ENCODE assay signal across 28 cellular contexts in the genomic region with DNA sequence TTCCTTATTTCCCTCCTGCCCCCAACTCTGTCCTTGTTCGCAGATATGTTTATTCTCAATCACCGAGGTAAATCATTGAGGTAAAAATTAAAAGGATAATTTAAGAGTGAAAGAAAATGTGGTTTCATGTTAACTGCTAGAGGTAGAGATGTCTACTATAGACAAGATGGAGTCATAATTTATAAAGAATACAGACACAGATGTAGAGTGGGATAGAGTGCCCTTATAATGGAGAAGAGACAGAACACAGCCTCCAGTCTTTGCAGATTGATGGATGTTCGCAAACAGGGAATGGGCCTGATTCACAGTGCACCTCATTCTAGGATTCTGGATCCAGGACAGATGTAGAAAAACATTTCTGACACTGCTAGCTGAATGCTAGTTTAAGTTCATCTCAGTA.
"Had no signal": no experiment of that assay in that cellular context is flagged by ENCODE, and none has a peak within 500 bp of the region (broad histone marks: within the 10 kb centered on the region; RNA-seq: fewer than 3 reads in every experiment).

No MANE protein-coding gene starts in this region.

- H3K27ac ChIP-seq: colonic mucosa, epithelial cell of prostate, esophagus squamous epithelium, gastrocnemius medialis, heart right ventricle, left lung, lower lobe of right lung had no signal

- H3K4me3 Mint-ChIP-seq: dendritic cell treated with granulocyte-macrophage colony-stimulating factor and Interleukin-4, amounts not matched to agents 40 ng/mL and 50 ng/mL, for 4 days; effector memory CD8-positive, alpha-beta T cell; endodermal cell; immature natural killer cell; mesothelial cell of epicardium; naive B cell had no signal

- H3K36me3 Mint-ChIP-seq: immature natural killer cell, mesothelial cell of epicardium, naive B cell had no signal

- H3K9me3 Mint-ChIP-seq: dendritic cell treated with granulocyte-macrophage colony-stimulating factor and Interleukin-4, amounts not matched to agents 40 ng/mL and 50 ng/mL, for 4 days; effector memory CD8-positive, alpha-beta T cell; endodermal cell had no signal

- H3K27me3 Mint-ChIP-seq: dendritic cell treated with granulocyte-macrophage colony-stimulating factor and Interleukin-4, amounts not matched to agents 40 ng/mL and 50 ng/mL, for 4 days had no signal

- H3K27me3 ChIP-seq: colonic mucosa, gastrocnemius medialis, left lung had no signal

- H3K27ac Mint-ChIP-seq: dendritic cell treated with granulocyte-macrophage colony-stimulating factor and Interleukin-4, amounts not matched to agents 40 ng/mL and 50 ng/mL, for 4 days; effector memory CD8-positive, alpha-beta T cell; endodermal cell; immature natural killer cell; mesothelial cell of epicardium; naive B cell had no signal

- H3K4me3 ChIP-seq: colonic mucosa, esophagus squamous epithelium, gastrocnemius medialis, heart right ventricle, left lung, lower lobe of right lung, mucosa of descending colon had no signal

- H3K36me3 ChIP-seq: colonic mucosa, esophagus squamous epithelium, gastrocnemius medialis, heart right ventricle, left lung, lower lobe of right lung had no signal

- DNase-seq: colonic mucosa; cortex of kidney; effector CD8-positive, alpha-beta T cell; effector memory CD8-positive, alpha-beta T cell; endodermal cell; erythroblast; esophagus squamous epithelium; foreskin fibroblast; foreskin melanocyte; gastrocnemius medialis; glutamatergic neuron; head of caudate nucleus; heart right ventricle; hippocampal formation; immature natural killer cell; islet precursor cell; kidney; kidney glomerular epithelial cell; left lung; left ventricle myocardium superior; lower lobe of right lung; mesenchymal stem cell; mucosa of descending colon; naive B cell had no signal

- H3K4me1 ChIP-seq: colonic mucosa, esophagus squamous epithelium, gastrocnemius medialis, heart right ventricle, left lung, lower lobe of right lung had no signal

- H3K9me3 ChIP-seq: colonic mucosa, esophagus squamous epithelium, gastrocnemius medialis, heart right ventricle, lower lobe of right lung, mucosa of descending colon had no signal

- ATAC-seq: effector memory CD8-positive, alpha-beta T cell; esophagus mucosa; gastrocnemius medialis; heart right ventricle; left lung; left ventricle myocardium superior; lower lobe of right lung; mucosa of descending colon had no signal

- H3K4me1 Mint-ChIP-seq: endodermal cell, immature natural killer cell, mesothelial cell of epicardium, naive B cell had no signal
